Comparison of ENCODE assay signal across 1 cellular context in genomic region chr9:135950866-135951265, GRCh38.
A peak's percentile ranks its signal among the peaks of the same experiment; 100 is the strongest.
TF ChIP-seq lines count a peak whose summit lies in the region.
"Not testable (repeated sequence)": the region's sequence is repeated elsewhere in the genome, so short reads cannot be mapped to it uniquely, and the experiment has no call there.

No MANE protein-coding gene starts in this region.

TF ChIP-seq in K562, 482 proteins besides CTCF, POLR2A, EP300 and RAD21:
- TF ChIP-seq, protein P1, sequence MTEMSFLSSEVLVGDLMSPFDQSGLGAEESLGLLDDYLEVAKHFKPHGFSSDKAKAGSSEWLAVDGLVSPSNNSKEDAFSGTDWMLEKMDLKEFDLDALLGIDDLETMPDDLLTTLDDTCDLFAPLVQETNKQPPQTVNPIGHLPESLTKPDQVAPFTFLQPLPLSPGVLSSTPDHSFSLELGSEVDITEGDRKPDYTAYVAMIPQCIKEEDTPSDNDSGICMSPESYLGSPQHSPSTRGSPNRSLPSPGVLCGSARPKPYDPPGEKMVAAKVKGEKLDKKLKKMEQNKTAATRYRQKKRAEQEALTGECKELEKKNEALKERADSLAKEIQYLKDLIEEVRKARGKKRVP (CRISPR knock-in tag; IDR thresholded peaks at IDR 0.05) = 0 out of 2 replicates have a peak, but pooled peaks have one; percentile 14
- peak; percentile 49; the same call in 1 of the 2 replicates for TF ChIP-seq REST (CRISPR knock-in tag; IDR thresholded peaks at IDR 0.05; ENCODE audit: low read depth)
- TF ChIP-seq POLR2AphosphoS5 (IDR thresholded peaks at IDR 0.05; ENCODE audit: control insufficient read depth, insufficient read depth, low read depth, low read length) = peak; percentile 19; the same call in 1 of the 2 replicates
- 0 out of 4 replicates have a peak, but pooled peaks of 1 of the 2 experiments have one; percentile 12 for TF ChIP-seq SIN3A (IDR thresholded peaks at IDR 0.05; ENCODE audit: borderline replicate concordance in 2 of 2, control insufficient read depth in 1 of 2, low read depth in 2 of 2, low read length in 2 of 2)
- TF ChIP-seq NR2C2 (CRISPR knock-in tag; IDR thresholded peaks at IDR 0.05) = not testable (repeated sequence)
- peak; percentile 26; the same call in 1 of the 2 replicates for TF ChIP-seq NR2C2 (tag; IDR thresholded peaks at IDR 0.05)
- TF ChIP-seq, protein P2, sequence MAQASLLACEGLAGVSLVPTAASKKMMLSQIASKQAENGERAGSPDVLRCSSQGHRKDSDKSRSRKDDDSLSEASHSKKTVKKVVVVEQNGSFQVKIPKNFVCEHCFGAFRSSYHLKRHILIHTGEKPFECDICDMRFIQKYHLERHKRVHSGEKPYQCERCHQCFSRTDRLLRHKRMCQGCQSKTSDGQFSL (CRISPR knock-in tag; IDR thresholded peaks at IDR 0.05) = not testable (repeated sequence)
- TF ChIP-seq, protein P2 (tag; IDR thresholded peaks at IDR 0.05) = 0 out of 4 replicates have a peak, but pooled peaks of 1 of the 2 experiments have one; percentile 15
- peak; percentile 44; the same call in 1 of the 2 replicates for TF ChIP-seq ZNF121 (CRISPR knock-in tag; conservative IDR thresholded peaks at IDR 0.05)
